8 cellular contexts compared by ENCODE assay signal in the genomic region with DNA sequence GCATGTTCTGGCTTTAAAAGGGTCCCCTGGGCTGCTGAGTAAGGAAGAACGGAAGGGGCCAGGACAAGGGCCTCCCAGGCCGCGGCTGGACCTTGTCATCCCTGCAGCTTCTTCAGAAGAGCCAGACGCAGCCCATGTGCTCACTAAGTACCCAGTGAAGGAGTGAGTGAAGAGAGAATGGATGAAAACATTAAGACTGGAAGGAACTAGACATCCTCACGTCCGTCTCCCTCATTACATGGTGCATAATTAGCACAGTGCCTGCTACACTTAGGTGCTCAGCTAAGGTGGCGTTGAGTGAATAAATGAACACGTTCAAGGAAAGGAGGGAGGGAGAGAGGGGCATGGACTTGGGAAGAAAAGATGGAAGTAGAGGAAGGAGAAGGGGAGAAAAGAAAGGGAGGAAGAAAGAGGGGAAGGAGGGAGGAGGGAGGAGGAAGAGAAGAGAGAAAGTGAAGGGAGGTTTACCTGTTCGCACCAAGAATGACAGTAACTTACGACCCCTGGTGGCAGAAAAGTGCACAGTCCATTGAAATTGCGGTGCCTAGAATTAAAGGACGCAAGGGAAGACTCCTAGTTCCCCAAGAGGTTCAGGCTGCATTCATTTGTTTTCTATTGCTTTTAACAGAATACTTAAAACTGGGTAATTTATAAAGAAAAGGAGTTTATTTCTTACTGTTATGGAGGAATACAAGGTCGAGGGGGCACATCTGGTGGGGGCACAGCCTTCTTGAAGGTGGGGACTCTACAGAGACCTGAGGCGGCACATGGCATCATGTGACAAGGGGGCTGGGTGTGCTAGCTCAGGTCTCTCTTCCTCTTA.
DNase-seq lines count a peak whose midpoint lies in the region; ATAC-seq and TF ChIP-seq lines count a peak whose summit lies in the region.

No MANE protein-coding gene starts in this region.

- H3K27me3 Mint-ChIP-seq in T-helper 1 cell treated with Interleukin-12 subunit alpha and Interleukin-12 subunit beta and Interleukin-4 antibody, amounts not matched to agents 30 μg/mL and 1 μg/mL, for 36 hours (ENCODE audit: low read depth) = no peaks in the 10 kb centered on the region

- H3K4me3 ChIP-seq in GM06990 (replicated peaks; ENCODE audit: low read depth, low read length) = no peak overlapping the region

- TF ChIP-seq CTCF in GM06990 (IDR thresholded peaks at IDR 0.05; ENCODE audit: insufficient read depth, low read length, poor library complexity, severe bottlenecking) = peak; percentile 81

- no peaks in the 10 kb centered on the region for H3K9me3 Mint-ChIP-seq in T-helper 1 cell treated with Interleukin-12 subunit alpha and Interleukin-12 subunit beta and Interleukin-4 antibody, amounts not matched to agents 30 μg/mL and 1 μg/mL, for 36 hours

- H3K36me3 Mint-ChIP-seq in T-helper 1 cell treated with Interleukin-12 subunit alpha and Interleukin-12 subunit beta and Interleukin-4 antibody, amounts not matched to agents 30 μg/mL and 1 μg/mL, for 36 hours (ENCODE audit: low read depth) = peaks cover 16% of the 10 kb centered on the region

- H3K36me3 ChIP-seq in GM06990 (ENCODE audit: control insufficient read depth, insufficient read depth, low read length) = peaks cover 2% of the 10 kb centered on the region

- no peak overlapping the region for H3K4me3 Mint-ChIP-seq in T-helper 1 cell treated with Interleukin-12 subunit alpha and Interleukin-12 subunit beta and Interleukin-4 antibody, amounts not matched to agents 30 μg/mL and 1 μg/mL, for 36 hours

- no peak for ATAC-seq in GM21717 (IDR thresholded peaks at IDR 0.05; ENCODE audit: unreplicated experiment)
- ATAC-seq in HG02885 (IDR thresholded peaks at IDR 0.05; ENCODE audit: poor library complexity, unreplicated experiment) = no peak

- H3K27ac Mint-ChIP-seq in T-helper 1 cell treated with Interleukin-12 subunit alpha and Interleukin-12 subunit beta and Interleukin-4 antibody, amounts not matched to agents 30 μg/mL and 1 μg/mL, for 36 hours = peak overlapping the region; percentile 24

- H3K27me3 ChIP-seq in GM06990 (replicated peaks; ENCODE audit: control insufficient read depth, insufficient read depth, low read length) = no peaks in the 10 kb centered on the region

- no peak for DNase-seq in GM06990 (ENCODE audit: extremely low read depth, insufficient read length)
- DNase-seq in NCI-H1105 (lab: John Stamatoyannopoulos, UW) = peak; percentile 62
- DNase-seq in amygdala (lab: John Stamatoyannopoulos, UW) = peak in 31 of 56 donors; percentile 6 to 84 (median 28)
- DNase-seq in iPS-NIHi11 (ENCODE audit: low spot score) = peak; percentile 61
- peak; percentile 22 to 39 for DNase-seq in stimulated activated CD4-positive, alpha-beta T cell treated with anti-CD3 and anti-CD28 coated beads, Interleukin-15, amount 100 ng/mL, for 1 hour (ENCODE audit: low read depth in 1 of 2, low spot score in 1 of 2)

- peaks cover 25% of the 10 kb centered on the region for H3K4me1 Mint-ChIP-seq in T-helper 1 cell treated with Interleukin-12 subunit alpha and Interleukin-12 subunit beta and Interleukin-4 antibody, amounts not matched to agents 30 μg/mL and 1 μg/mL, for 36 hours (ENCODE audit: low read depth)
